Comparison of ENCODE assay signal across 9 cellular contexts in genomic region chrX:140712413-140713173, GRCh38. TPM values are rescaled to one million over a fixed set of nuclear protein-coding genes. Genes with fewer than 3 reads are reported as not detected.
DNase-seq lines count a peak whose midpoint lies in the region; ATAC-seq and TF ChIP-seq lines count a peak whose summit lies in the region.
"Had no signal": no experiment of that assay in that cellular context is flagged by ENCODE, and none has a peak within 500 bp of the region (broad histone marks: within the 10 kb centered on the region; RNA-seq: fewer than 3 reads in every experiment).

No MANE protein-coding gene starts in this region.

- no peaks in the 10 kb centered on the region for H3K9me2 ChIP-seq in SK-N-SH

- DNase-seq in SK-N-SH, result peak; percentile 60
- DNase-seq in OCI-M1 (lab: John Stamatoyannopoulos, UW), result peak; percentile 26
- DNase-seq in caudate nucleus (lab: John Stamatoyannopoulos, UW), result peak in 57 of 61 donors; percentile 0 to 71 (median 32)
- DNase-seq in left lobe of liver (ENCODE audit: low spot score), result peak; percentile 39
- peak; percentile 76 for DNase-seq in superior temporal gyrus (ENCODE audit: extremely low spot score)
- DNase-seq in osteoblast (ENCODE audit: insufficient read length, low spot score, missing footprints), result no peak
- DNase-seq in NCI-H524 treated with DMSO at 0.1 percent for 48 hours (lab: John Stamatoyannopoulos, UW), result no peak

- H4K20me1 ChIP-seq in SK-N-SH (ENCODE audit: insufficient read depth), result no peaks in the 10 kb centered on the region
- no peaks in the 10 kb centered on the region for H4K20me1 ChIP-seq in osteoblast (ENCODE audit: insufficient read depth, low read length)

- ATAC-seq in SK-N-SH treated with all-trans-retinoic acid at 6 μM for 48 hours (no peak; the same call in 2 of the 3 replicates), left lobe of liver (peak; percentile 29)

- TF ChIP-seq CTCF in SK-N-SH (IDR thresholded peaks at IDR 0.05) (no peak), osteoblast (IDR thresholded peaks at IDR 0.05; ENCODE audit: extremely low read depth, low read depth, low read length) (no peak)

- H3K9ac ChIP-seq in SK-N-SH, result no peak overlapping the region

- H3K27ac ChIP-seq in SK-N-SH (ENCODE audit: low read depth in 2 of 2, low read length in 1 of 2) (peak overlapping the region in 1 of 2 experiments; percentile 76; a peak in 2 of 4 replicates), caudate nucleus (ENCODE audit: low read depth, low read length) (peak overlapping the region; percentile 88), osteoblast (ENCODE audit: low read depth, low read length) (no peak overlapping the region)
- H3K27ac ChIP-seq: C4-2B had no signal

- H3F3A ChIP-seq in SK-N-SH (replicated peaks; ENCODE audit: insufficient read depth), result no peaks in the 10 kb centered on the region

- POLR2A ChIA-PET in SK-N-SH (lab: Yijun Ruan, JAX), result no interaction called here

- H3K4me2 ChIP-seq in SK-N-SH, result no peak overlapping the region
- no peak overlapping the region for H3K4me2 ChIP-seq in osteoblast (ENCODE audit: insufficient read depth, low read length)

- WGBS in SK-N-SH (ENCODE audit: low lambda C conversion rate), result 8% methylated on average over 14 of the region's 16 CpGs

- CTCF ChIA-PET in SK-N-SH (lab: Yijun Ruan, JAX), result interaction anchor here (1.1 kb wide), 1 partner anchor 12 kb away, joined by 5 read pairs; no protein-coding TSS in a partner anchor

- no peak for TF ChIP-seq RAD21 in SK-N-SH (IDR thresholded peaks at IDR 0.05; ENCODE audit: low read length)

- H3K4me1 ChIP-seq in SK-N-SH (ENCODE audit: control insufficient read depth in 1 of 2, insufficient read depth in 2 of 2, low read depth in 1 of 2, low read length in 1 of 2) (peaks cover 0 to 7% of the 10 kb centered on the region in 2 experiments; a peak in 1 of 4 replicates), osteoblast (ENCODE audit: insufficient read depth, low read length) (no peaks in the 10 kb centered on the region)

- H3K4me3 ChIP-seq in SK-N-SH (ENCODE audit: low read depth in 2 of 2, low read length in 1 of 2) (peak overlapping the region in 1 of 2 experiments; percentile 10; a peak in 1 of 4 replicates), osteoblast (ENCODE audit: insufficient read depth, low read length) (no peak overlapping the region)

- H3K36me3 ChIP-seq in SK-N-SH (replicated peaks in 1 of 2; ENCODE audit: control insufficient read depth in 1 of 2, insufficient read depth in 2 of 2, low read length in 1 of 2), result no peaks in the 10 kb centered on the region
- H3K36me3 ChIP-seq in osteoblast (ENCODE audit: insufficient read depth, low read length), result no peaks in the 10 kb centered on the region

- H2AFZ ChIP-seq in SK-N-SH (ENCODE audit: low read depth) (no peak overlapping the region), osteoblast (ENCODE audit: low read length) (no peak overlapping the region)

- TF ChIP-seq EP300 in SK-N-SH (IDR thresholded peaks at IDR 0.05; ENCODE audit: borderline replicate concordance in 1 of 2, low read depth in 1 of 2, low read length in 1 of 2), result no peak

- peaks cover 5% of the 10 kb centered on the region; the same call in 1 of the 2 replicates for H3K27me3 ChIP-seq in SK-N-SH (ENCODE audit: insufficient read depth)
- no peaks in the 10 kb centered on the region for H3K27me3 ChIP-seq in osteoblast (ENCODE audit: insufficient read depth, low read length)

- H3K79me2 ChIP-seq in SK-N-SH (ENCODE audit: insufficient read depth), result no peaks in the 10 kb centered on the region
- no peaks in the 10 kb centered on the region for H3K79me2 ChIP-seq in osteoblast (ENCODE audit: insufficient read depth, low read length)

- no peaks in the 10 kb centered on the region for H3K9me3 ChIP-seq in SK-N-SH
- no peaks in the 10 kb centered on the region for H3K9me3 ChIP-seq in osteoblast (ENCODE audit: low read depth, low read length)

TF ChIP-seq in SK-N-SH, 30 proteins besides CTCF, POLR2A, EP300 and RAD21:
- TF ChIP-seq NRF1 (IDR thresholded peaks at IDR 0.05; ENCODE audit: low read depth, low read length) (peak; percentile 54), EZH2phosphoT487 (IDR thresholded peaks at IDR 0.05; ENCODE audit: borderline replicate concordance, low read depth) (no peak), MXI1 (IDR thresholded peaks at IDR 0.05; ENCODE audit: low read depth, low read length) (0 out of 2 replicates have a peak, but pooled peaks have one; percentile 33)

TF ChIP-seq in SK-N-SH treated with all-trans-retinoic acid at 6 μM for 48 hours, 23 proteins besides CTCF, POLR2A, EP300 and RAD21:
- TF ChIP-seq TOX (CRISPR knock-in tag; IDR thresholded peaks at IDR 0.05; ENCODE audit: borderline replicate concordance), result no peak
- no peak for TF ChIP-seq GLIS3 (CRISPR knock-in tag; IDR thresholded peaks at IDR 0.05)
- no peak for TF ChIP-seq SNAI2 (CRISPR knock-in tag; IDR thresholded peaks at IDR 0.05)
- no peak for TF ChIP-seq ZNF8 (CRISPR knock-in tag; IDR thresholded peaks at IDR 0.05)
- TF ChIP-seq ZNF70 (CRISPR knock-in tag; IDR thresholded peaks at IDR 0.05), result no peak
- TF ChIP-seq PPARA (CRISPR knock-in tag; IDR thresholded peaks at IDR 0.05; ENCODE audit: borderline replicate concordance), result no peak
- TF ChIP-seq ZFP30 (CRISPR knock-in tag; IDR thresholded peaks at IDR 0.05), result no peak
- TF ChIP-seq TCF4 (CRISPR knock-in tag; IDR thresholded peaks at IDR 0.05; ENCODE audit: borderline replicate concordance), result no peak
- TF ChIP-seq CSRNP3 (CRISPR knock-in tag; IDR thresholded peaks at IDR 0.05), result no peak
- no peak for TF ChIP-seq ZFP3 (CRISPR knock-in tag; IDR thresholded peaks at IDR 0.05)
- no peak for TF ChIP-seq ISL1 (CRISPR knock-in tag; IDR thresholded peaks at IDR 0.05)
- TF ChIP-seq BACH2 (CRISPR knock-in tag; IDR thresholded peaks at IDR 0.05; ENCODE audit: borderline replicate concordance), result no peak
TF ChIP-seq in SK-N-SH treated with all-trans-retinoic acid at 6 μM for 48 hours: peak in this region for 0.

RNA-seq across cellular contexts. Expression of gene LINC00632, which starts 3.0 kb away (rescaled TPM):
- 0.31 and 1.2 TPM in 2 replicates for polyA plus RNA-seq in SK-N-SH (2012; rRNA removed)
- 1.3 and 2.1 TPM in 2 replicates for polyA plus RNA-seq in SK-N-SH (2012; cell fraction: cytosol; rRNA removed)
- polyA plus RNA-seq in SK-N-SH (2012; cell fraction: nucleus; rRNA removed), result 0.41 and 0.54 TPM in 2 replicates
- total RNA-seq in left lobe of liver, result 2.3 TPM
- total RNA-seq in osteoblast, result 9.4 and 10.1 TPM in 2 replicates

Comparison
In these comparisons a context has a peak if more than half of its experiments do, and no peak if none do; other contexts are left out.
1. DNase-seq: peak in SK-N-SH (single experiment), OCI-M1 (single experiment), caudate nucleus (57 of 61), left lobe of liver (single experiment) and superior temporal gyrus (single experiment); none in osteoblast (single experiment) and NCI-H524 treated with DMSO at 0.1 percent for 48 hours (single experiment).